ENCODE assay signal across 12 cellular contexts in genomic region chr11:19306570-19306969, GRCh38.
DNase-seq lines count a peak whose midpoint lies in the region; ATAC-seq and TF ChIP-seq lines count a peak whose summit lies in the region.
"Had no signal": no experiment of that assay in that cellular context is flagged by ENCODE, and none has a peak within 500 bp of the region (broad histone marks: within the 10 kb centered on the region; RNA-seq: fewer than 3 reads in every experiment).

No MANE protein-coding gene starts in this region.

- H3K27ac ChIP-seq in SJCRH30 = no peak overlapping the region
- H3K27ac ChIP-seq: 22Rv1 had no signal

- peaks cover 2% of the 10 kb centered on the region; the same call in 1 of the 2 replicates for H3K4me1 ChIP-seq in SJCRH30
- H3K4me1 ChIP-seq in mucosa of descending colon (ENCODE audit: low read depth) = no peaks in the 10 kb centered on the region

- intact Hi-C loops in mucosa of descending colon (cut with DNase I, micrococcal nuclease) = no loop called here
- intact Hi-C loops in left ventricle myocardium superior (cut with micrococcal nuclease) = no loop called here

- DNase-seq in DMS79 treated with DMSO at 0.1 percent for 48 hours (lab: John Stamatoyannopoulos, UW) (peak; percentile 39), DMS79 (lab: John Stamatoyannopoulos, UW) (no peak), G401 (ENCODE audit: low spot score) (peak; percentile 13), SJCRH30 (peak; percentile 30 to 64), mucosa of descending colon (no peak), left ventricle myocardium superior (no peak)
- DNase-seq: CD8-positive, alpha-beta T cell; COR-L47; H7 had no signal

- H3K9me3 ChIP-seq in SJCRH30 (replicated peaks) = no peaks in the 10 kb centered on the region; the same call in 1 of the 2 replicates
- no peaks in the 10 kb centered on the region for H3K9me3 ChIP-seq in mucosa of descending colon

- no peaks in the 10 kb centered on the region for H3K36me3 ChIP-seq in SJCRH30
- no peaks in the 10 kb centered on the region for H3K36me3 ChIP-seq in mucosa of descending colon (ENCODE audit: low read depth)

- ATAC-seq in mucosa of descending colon (peak; percentile 27), left ventricle myocardium superior (no peak), GM19397 (IDR thresholded peaks at IDR 0.05; ENCODE audit: unreplicated experiment) (no peak)
- ATAC-seq: CD8-positive, alpha-beta T cell had no signal

- no peak for TF ChIP-seq CTCF in mucosa of descending colon (IDR thresholded peaks at IDR 0.05)

- H3K27me3 ChIP-seq in SJCRH30 = no peaks in the 10 kb centered on the region

- no peak overlapping the region for H3K4me3 ChIP-seq in SJCRH30
- no peak overlapping the region for H3K4me3 ChIP-seq in mucosa of descending colon
- H3K4me3 ChIP-seq: GM23338 had no signal

- in situ Hi-C loops in G401 (cut with HindIII; ENCODE audit: low sequenced_read_pairs) = no loop called here

Comparison
In these comparisons a context has a peak if more than half of its experiments do, and no peak if none do; other contexts are left out.
1. DNase-seq: peak in DMS79 treated with DMSO at 0.1 percent for 48 hours (single experiment), G401 (single experiment) and SJCRH30 (2 of 2); none in DMS79 (single experiment), mucosa of descending colon (0 of 3) and left ventricle myocardium superior (single experiment).